Comparison of ENCODE assay signal across 8 cellular contexts in genomic region chr12:122980192-122981035, GRCh38. TPM values are rescaled to one million over a fixed set of nuclear protein-coding genes. Genes with fewer than 3 reads are reported as not detected.
A peak's percentile ranks its signal among the peaks of the same experiment; 100 is the strongest.
DNase-seq lines count a peak whose midpoint lies in the region; ATAC-seq and TF ChIP-seq lines count a peak whose summit lies in the region.

Gene ARL6IP4 (plus strand): TSS chr12:122980681. CDS start chr12:122981140, 459 bp downstream.

- H3K4me1 Mint-ChIP-seq in endothelial cell (ENCODE audit: unreplicated experiment): peaks cover 35% of the 10 kb centered on the region
- H3K4me1 Mint-ChIP-seq in mesothelial cell of epicardium: peaks cover 55% of the 10 kb centered on the region

- DNase-seq in A172 (ENCODE audit: low spot score) (no peak), NCI-H748 (lab: John Stamatoyannopoulos, UW; ENCODE audit: unreplicated experiment) (peak; percentile 70), endothelial cell (ENCODE audit: low spot score) (peak; percentile 69), mesothelial cell of epicardium (ENCODE audit: low spot score in 2 of 2, unreplicated experiment in 2 of 2) (peak in 1 of 2 experiments; percentile 69)
- DNase-seq in activated CD8-positive, alpha-beta memory T cell treated with anti-CD3 and anti-CD28 coated beads, Interleukin-2, amount 50 U/mL, for 24 hours (ENCODE audit: extremely low read depth): peak; percentile 24
- DNase-seq in stimulated activated CD8-positive, alpha-beta memory T cell treated with anti-CD3 and anti-CD28 coated beads, Interleukin-4, amount 100 ng/mL, for 24 hours (ENCODE audit: low read depth): peak; percentile 55

- H3K36me3 Mint-ChIP-seq in endothelial cell (ENCODE audit: low read depth, unreplicated experiment) (peaks cover 9% of the 10 kb centered on the region), mesothelial cell of epicardium (no peaks in the 10 kb centered on the region)

- peaks cover 8% of the 10 kb centered on the region for H3K27me3 Mint-ChIP-seq in endothelial cell (ENCODE audit: unreplicated experiment)
- H3K27me3 Mint-ChIP-seq in mesothelial cell of epicardium (ENCODE audit: low read depth): no peaks in the 10 kb centered on the region

- TF ChIP-seq CTCF in endothelial cell (IDR thresholded peaks at IDR 0.05; ENCODE audit: unreplicated experiment) (no peak), mesothelial cell of epicardium (IDR thresholded peaks at IDR 0.05; ENCODE audit: unreplicated experiment) (no peak)

- peak within 1 kb of the TSS; percentile 75 for H3K27ac Mint-ChIP-seq in endothelial cell (ENCODE audit: unreplicated experiment)
- H3K27ac Mint-ChIP-seq in mesothelial cell of epicardium: peak within 1 kb of the TSS; percentile 90

- ATAC-seq in GM18502 (IDR thresholded peaks at IDR 0.05; ENCODE audit: poor library complexity, unreplicated experiment) (peak; percentile 67), HG03066 (IDR thresholded peaks at IDR 0.05; ENCODE audit: low read depth, unreplicated experiment) (peak; percentile 54)

- H3K9me3 Mint-ChIP-seq in endothelial cell (ENCODE audit: unreplicated experiment): no peaks in the 10 kb centered on the region
- H3K9me3 Mint-ChIP-seq in mesothelial cell of epicardium: no peaks in the 10 kb centered on the region

- H3K4me3 Mint-ChIP-seq in endothelial cell (ENCODE audit: unreplicated experiment) (peak within 1 kb of the TSS; percentile 94), mesothelial cell of epicardium (peak within 1 kb of the TSS; percentile 90)

RNA-seq across cellular contexts. Expression of gene ARL6IP4, which starts in this region (rescaled TPM):
- 228 and 284 TPM in 2 replicates for total RNA-seq in A172 (2014; rRNA removed; shearing (Covaris generic))
- total RNA-seq in endothelial cell (ENCODE audit: unreplicated experiment): 151 TPM
- total RNA-seq in mesothelial cell of epicardium: 120 to 133 TPM (median 122 TPM) in 3 replicates
